Comparison of ENCODE assay signal across 1 cellular context in genomic region chr7:16511314-16511713, GRCh38.
TF ChIP-seq lines count a peak whose summit lies in the region.

No MANE protein-coding gene starts in this region.

TF ChIP-seq in H1, 55 proteins besides CTCF, POLR2A, EP300 and RAD21:
- TF ChIP-seq MAFK (IDR thresholded peaks at IDR 0.05; ENCODE audit: low read depth, low read length) (no peak), RNF2 (IDR thresholded peaks at IDR 0.05; ENCODE audit: borderline replicate concordance, low read depth, low read length, missing control alignments, poor library complexity, severe bottlenecking) (no peak), PHF8 (conservative IDR thresholded peaks at IDR 0.05; ENCODE audit: low read depth, low read length) (no peak), SIN3A (conservative IDR thresholded peaks at IDR 0.05 in 1 of 2, IDR thresholded peaks at IDR 0.05 in 1 of 2; ENCODE audit: low read depth in 1 of 2, low read length in 2 of 2) (no peak), CREB1 (IDR thresholded peaks at IDR 0.05) (no peak), SIX5 (IDR thresholded peaks at IDR 0.05; ENCODE audit: low read depth, low read length) (no peak), MAX (IDR thresholded peaks at IDR 0.05) (no peak)
